Comparison of ENCODE assay signal across 24 cellular contexts in genomic region chr6:134689177-134689576, GRCh38.
DNase-seq lines count a peak whose midpoint lies in the region; ATAC-seq, FAIRE-seq and TF ChIP-seq lines count a peak whose summit lies in the region.
"Had no signal": no experiment of that assay in that cellular context is flagged by ENCODE, and none has a peak within 500 bp of the region (broad histone marks: within the 10 kb centered on the region; RNA-seq: fewer than 3 reads in every experiment).

No MANE protein-coding gene starts in this region.

- H3K27me3 Mint-ChIP-seq in brain (no peaks in the 10 kb centered on the region), progenitor cell of endocrine pancreas (no peaks in the 10 kb centered on the region)
- H3K27me3 Mint-ChIP-seq in stimulated activated naive CD8-positive, alpha-beta T cell treated with anti-CD3 and anti-CD28 coated beads, Interleukin-15, amount 100 ng/mL, for 72 hours: peaks cover 41% of the 10 kb centered on the region

- H3K9me3 ChIP-seq in parathyroid adenoma (ENCODE audit: control insufficient read depth, low read length): no peaks in the 10 kb centered on the region
- H3K9me3 ChIP-seq: gastroesophageal sphincter, sigmoid colon, tibial nerve had no signal

- no peaks in the 10 kb centered on the region for H3K79me2 ChIP-seq in parathyroid adenoma

- no peaks in the 10 kb centered on the region for H3K27me3 ChIP-seq in parathyroid adenoma (ENCODE audit: control insufficient read depth, insufficient read depth, low read length)
- H3K27me3 ChIP-seq: sigmoid colon, tibial nerve had no signal

- H3K4me3 ChIP-seq in parathyroid adenoma (ENCODE audit: low read depth, low read length): no peak overlapping the region
- H3K4me3 ChIP-seq: gastroesophageal sphincter, GM23248, sigmoid colon, tibial nerve had no signal

- H3K9me3 Mint-ChIP-seq in brain (no peaks in the 10 kb centered on the region), progenitor cell of endocrine pancreas (ENCODE audit: low read depth) (no peaks in the 10 kb centered on the region)
- no peaks in the 10 kb centered on the region for H3K9me3 Mint-ChIP-seq in stimulated activated naive CD8-positive, alpha-beta T cell treated with anti-CD3 and anti-CD28 coated beads, Interleukin-15, amount 100 ng/mL, for 72 hours
- H3K9me3 Mint-ChIP-seq: activated naive CD8-positive, alpha-beta T cell treated with anti-CD3 and anti-CD28 coated beads, Interleukin-2, amount 50 U/mL, for 24 hours; IgD-negative memory B cell; stimulated activated naive B cell treated with anti-CD40 and anti-IgM and Interleukin-4, amounts not matched to agents 10 μg/mL and 1 μg/mL and 100 μg/mL, for 72 hours had no signal

- H2AFZ ChIP-seq in parathyroid adenoma: peak overlapping the region; percentile 55
- H2AFZ ChIP-seq: GM23248 had no signal

- peak overlapping the region in 1 of 5 experiments; percentile 68 for H3K4me3 Mint-ChIP-seq in brain
- no peak overlapping the region for H3K4me3 Mint-ChIP-seq in progenitor cell of endocrine pancreas (ENCODE audit: low read depth)
- H3K4me3 Mint-ChIP-seq in stimulated activated naive CD8-positive, alpha-beta T cell treated with anti-CD3 and anti-CD28 coated beads, Interleukin-15, amount 100 ng/mL, for 72 hours: no peak overlapping the region
- H3K4me3 Mint-ChIP-seq: activated CD8-positive, alpha-beta memory T cell treated with anti-CD3 and anti-CD28 coated beads, Interleukin-2, amount 10 ng/mL, durations not matched to agents 7 days and 5 days; activated naive CD8-positive, alpha-beta T cell treated with anti-CD3 and anti-CD28 coated beads, Interleukin-2, amount 50 U/mL, for 24 hours; CD14-positive monocyte; IgD-negative memory B cell; stimulated activated naive B cell treated with anti-CD40 and anti-IgM and Interleukin-4, amounts not matched to agents 10 μg/mL and 1 μg/mL and 100 μg/mL, for 72 hours had no signal

- FAIRE-seq in HTR-8/SVneo (lab: Jason Lieb, UNC): no peak

- H3K9ac ChIP-seq in parathyroid adenoma: no peak overlapping the region
- H3K9ac ChIP-seq: GM23248 had no signal

- H3K4me2 ChIP-seq in parathyroid adenoma (ENCODE audit: low read length): no peak overlapping the region

- peak; percentile 93 for ATAC-seq in left ventricle myocardium superior
- no peak for ATAC-seq in stimulated activated naive CD8-positive, alpha-beta T cell treated with anti-CD3 and anti-CD28 coated beads, Interleukin-15, amount 100 ng/mL, for 72 hours
- ATAC-seq: activated CD8-positive, alpha-beta memory T cell treated with anti-CD3 and anti-CD28 coated beads, Interleukin-2, amount 10 ng/mL, durations not matched to agents 7 days and 5 days; activated naive CD8-positive, alpha-beta T cell treated with anti-CD3 and anti-CD28 coated beads, Interleukin-2, amount 50 U/mL, for 24 hours; gastroesophageal sphincter; stimulated activated naive B cell treated with anti-CD40 and anti-IgM and Interleukin-4, amounts not matched to agents 10 μg/mL and 1 μg/mL and 100 μg/mL, for 72 hours had no signal

- TF ChIP-seq CTCF in brain (conservative IDR thresholded peaks at IDR 0.05): no peak
- TF ChIP-seq CTCF in parathyroid adenoma (IDR thresholded peaks at IDR 0.05): no peak
- TF ChIP-seq CTCF in progenitor cell of endocrine pancreas (IDR thresholded peaks at IDR 0.05; ENCODE audit: unreplicated experiment): no peak

- H3K36me3 Mint-ChIP-seq in brain: no peaks in the 10 kb centered on the region
- no peaks in the 10 kb centered on the region for H3K36me3 Mint-ChIP-seq in progenitor cell of endocrine pancreas (ENCODE audit: insufficient read depth)
- H3K36me3 Mint-ChIP-seq: activated CD8-positive, alpha-beta memory T cell treated with anti-CD3 and anti-CD28 coated beads, Interleukin-2, amount 10 ng/mL, durations not matched to agents 7 days and 5 days; CD14-positive monocyte; IgD-negative memory B cell; stimulated activated naive B cell treated with anti-CD40 and anti-IgM and Interleukin-4, amounts not matched to agents 10 μg/mL and 1 μg/mL and 100 μg/mL, for 72 hours had no signal

- DNase-seq in C1 segment of cervical spinal cord (lab: John Stamatoyannopoulos, UW) (peak in 11 of 14 donors; percentile 27 to 77 (median 55)), left ventricle myocardium superior (peak; percentile 36), CD1c-positive myeloid dendritic cell (ENCODE audit: extremely low spot score) (no peak), progenitor cell of endocrine pancreas (ENCODE audit: low spot score, unreplicated experiment) (no peak), HTR-8/SVneo (ENCODE audit: insufficient read length, low spot score) (no peak)
- no peak for DNase-seq in stimulated activated naive CD8-positive, alpha-beta T cell treated with anti-CD3 and anti-CD28 coated beads, Interleukin-15, amount 100 ng/mL, for 72 hours
- DNase-seq: activated CD4-positive, alpha-beta T cell treated with anti-CD3 and anti-CD28 coated beads for 4 hours; activated CD8-positive, alpha-beta memory T cell treated with anti-CD3 and anti-CD28 coated beads, Interleukin-2, amount 10 ng/mL, durations not matched to agents 7 days and 5 days; activated naive CD8-positive, alpha-beta T cell treated with anti-CD3 and anti-CD28 coated beads, Interleukin-2, amount 50 U/mL, for 24 hours; DMS153; GM23248; NCI-H1436; NCI-H2171; NCI-H526 treated with DMSO at 0.1 percent for 48 hours; SHP77 treated with DMSO at 0.1 percent for 48 hours; sigmoid colon; stimulated activated naive B cell treated with anti-CD40 and anti-IgM and Interleukin-4, amounts not matched to agents 10 μg/mL and 1 μg/mL and 100 μg/mL, for 72 hours; T-helper 1 cell had no signal

- intact Hi-C loops in left ventricle myocardium superior (cut with micrococcal nuclease): no loop called here

- H3K27ac ChIP-seq in parathyroid adenoma: peak overlapping the region; percentile 37
- H3K27ac ChIP-seq: gastroesophageal sphincter, GM23248, sigmoid colon, tibial nerve had no signal

- no peaks in the 10 kb centered on the region for H3K36me3 ChIP-seq in parathyroid adenoma (ENCODE audit: control insufficient read depth, insufficient read depth, low read length)
- H3K36me3 ChIP-seq: gastroesophageal sphincter, sigmoid colon, tibial nerve had no signal

- H3K4me1 ChIP-seq in parathyroid adenoma: peaks cover 6% of the 10 kb centered on the region
- H3K4me1 ChIP-seq: gastroesophageal sphincter, sigmoid colon had no signal

- peaks cover 20% of the 10 kb centered on the region for H3K4me1 Mint-ChIP-seq in brain
- H3K4me1 Mint-ChIP-seq in progenitor cell of endocrine pancreas (ENCODE audit: low read depth): peaks cover 9% of the 10 kb centered on the region
- H3K4me1 Mint-ChIP-seq in stimulated activated naive CD8-positive, alpha-beta T cell treated with anti-CD3 and anti-CD28 coated beads, Interleukin-15, amount 100 ng/mL, for 72 hours: no peaks in the 10 kb centered on the region
- H3K4me1 Mint-ChIP-seq: activated CD8-positive, alpha-beta memory T cell treated with anti-CD3 and anti-CD28 coated beads, Interleukin-2, amount 10 ng/mL, durations not matched to agents 7 days and 5 days; activated naive CD8-positive, alpha-beta T cell treated with anti-CD3 and anti-CD28 coated beads, Interleukin-2, amount 50 U/mL, for 24 hours; IgD-negative memory B cell; stimulated activated naive B cell treated with anti-CD40 and anti-IgM and Interleukin-4, amounts not matched to agents 10 μg/mL and 1 μg/mL and 100 μg/mL, for 72 hours had no signal

- peak overlapping the region in 3 of 5 experiments; percentile 45 to 78 (median 72) for H3K27ac Mint-ChIP-seq in brain
- H3K27ac Mint-ChIP-seq in progenitor cell of endocrine pancreas: no peak overlapping the region
- no peak overlapping the region for H3K27ac Mint-ChIP-seq in stimulated activated naive CD8-positive, alpha-beta T cell treated with anti-CD3 and anti-CD28 coated beads, Interleukin-15, amount 100 ng/mL, for 72 hours
- H3K27ac Mint-ChIP-seq: activated CD8-positive, alpha-beta memory T cell treated with anti-CD3 and anti-CD28 coated beads, Interleukin-2, amount 10 ng/mL, durations not matched to agents 7 days and 5 days; activated naive CD8-positive, alpha-beta T cell treated with anti-CD3 and anti-CD28 coated beads, Interleukin-2, amount 50 U/mL, for 24 hours; CD14-positive monocyte; IgD-negative memory B cell; stimulated activated naive B cell treated with anti-CD40 and anti-IgM and Interleukin-4, amounts not matched to agents 10 μg/mL and 1 μg/mL and 100 μg/mL, for 72 hours had no signal

Comparison
In these comparisons a context has a peak if more than half of its experiments do, and no peak if none do; other contexts are left out.
1. DNase-seq: peak in C1 segment of cervical spinal cord (11 of 14) and left ventricle myocardium superior (single experiment); none in CD1c-positive myeloid dendritic cell (single experiment), progenitor cell of endocrine pancreas (single experiment), stimulated activated naive CD8-positive, alpha-beta T cell treated with anti-CD3 and anti-CD28 coated beads, Interleukin-15, amount 100 ng/mL, for 72 hours (0 of 2) and HTR-8/SVneo (single experiment).
2. H3K27ac Mint-ChIP-seq: peak in brain (3 of 5); none in progenitor cell of endocrine pancreas (single experiment) and stimulated activated naive CD8-positive, alpha-beta T cell treated with anti-CD3 and anti-CD28 coated beads, Interleukin-15, amount 100 ng/mL, for 72 hours (0 of 2).